ENCODE assay signal across 33 cellular contexts in genomic region chr22:22897036-22897435, GRCh38. TPM values are rescaled to one million over a fixed set of nuclear protein-coding genes. Genes with fewer than 3 reads are reported as not detected.
DNase-seq lines count a peak whose midpoint lies in the region; ATAC-seq, FAIRE-seq and TF ChIP-seq lines count a peak whose summit lies in the region.
"Had no signal": no experiment of that assay in that cellular context is flagged by ENCODE, and none has a peak within 500 bp of the region (broad histone marks: within the 10 kb centered on the region; RNA-seq: fewer than 3 reads in every experiment).

No MANE protein-coding gene starts in this region.

- peak; percentile 1 for DNase-seq in activated CD8-positive, alpha-beta memory T cell treated with anti-CD3 and anti-CD28 coated beads, Interleukin-2, amount 50 U/mL, for 4 hours
- DNase-seq in activated CD8-positive, alpha-beta memory T cell treated with anti-CD3 and anti-CD28 coated beads, Interleukin-2, amount 10 ng/mL, durations not matched to agents 7 days and 5 days = no peak
- DNase-seq in LHCN-M2 (ENCODE audit: low read depth) (peak; percentile 18), chondrocyte (ENCODE audit: low spot score) (peak; percentile 44), sigmoid colon (peak; percentile 3), urothelium cell line (ENCODE audit: low spot score) (no peak), SK-N-DZ (ENCODE audit: low spot score) (no peak)
- DNase-seq: 8988T; activated CD4-positive, alpha-beta T cell treated with anti-CD3 and anti-CD28 coated beads for 4 hours; activated gamma-delta T cell treated with Interleukin-2 at 50 U/mL for 16 hours; CD4-positive, CD25-positive, alpha-beta regulatory T cell; central memory CD4-positive, alpha-beta T cell; effector memory CD8-positive, alpha-beta T cell; KG1; mammary epithelial cell; MG63; NCI-H1105 treated with DMSO at 0.1 percent for 48 hours; NCI-H187 treated with DMSO at 0.1 percent for 48 hours; NCI-H2171; NCI-H510A; Right ventricle myocardium superior; stimulated activated naive CD4-positive, alpha-beta T cell had no signal

- intact Hi-C loops in sigmoid colon (cut with DNase I) = no loop called here

- H3K4me3 ChIP-seq in sigmoid colon = no peak overlapping the region
- H3K4me3 ChIP-seq: MG63, psoas muscle, suprapubic skin had no signal

- no peak for FAIRE-seq in urothelium cell line (lab: Jason Lieb, UNC)
- FAIRE-seq: D721Med had no signal

- no peaks in the 10 kb centered on the region for H3K9me3 ChIP-seq in sigmoid colon
- H3K9me3 ChIP-seq: MG63, neutrophil, psoas muscle, suprapubic skin had no signal

- H3K9me3 Mint-ChIP-seq in activated CD8-positive, alpha-beta memory T cell treated with anti-CD3 and anti-CD28 coated beads, Interleukin-2, amount 10 ng/mL, durations not matched to agents 7 days and 5 days (ENCODE audit: low read depth) = no peaks in the 10 kb centered on the region
- no peaks in the 10 kb centered on the region for H3K9me3 Mint-ChIP-seq in chondrocyte (ENCODE audit: low read depth)
- H3K9me3 Mint-ChIP-seq: effector memory CD8-positive, alpha-beta T cell had no signal

- no peak for ATAC-seq in activated CD8-positive, alpha-beta memory T cell treated with anti-CD3 and anti-CD28 coated beads, Interleukin-2, amount 10 ng/mL, durations not matched to agents 7 days and 5 days
- no peak for ATAC-seq in HG03280 (IDR thresholded peaks at IDR 0.05; ENCODE audit: unreplicated experiment)
- ATAC-seq: effector memory CD8-positive, alpha-beta T cell; left colon; psoas muscle had no signal

- H3K4me3 Mint-ChIP-seq in activated CD8-positive, alpha-beta memory T cell treated with anti-CD3 and anti-CD28 coated beads, Interleukin-2, amount 10 ng/mL, durations not matched to agents 7 days and 5 days = no peak overlapping the region
- no peak overlapping the region for H3K4me3 Mint-ChIP-seq in chondrocyte (ENCODE audit: unreplicated experiment)
- H3K4me3 Mint-ChIP-seq: CD4-positive, CD25-positive, alpha-beta regulatory T cell; effector memory CD8-positive, alpha-beta T cell had no signal

- H3K36me3 ChIP-seq in sigmoid colon = no peaks in the 10 kb centered on the region
- H3K36me3 ChIP-seq: MG63, neutrophil, suprapubic skin had no signal

- TF ChIP-seq POLR2A in sigmoid colon (IDR thresholded peaks at IDR 0.05) = no peak

- TF ChIP-seq CTCF in chondrocyte (IDR thresholded peaks at IDR 0.05) = no peak
- no peak for TF ChIP-seq CTCF in sigmoid colon (IDR thresholded peaks at IDR 0.05)

- CTCF ChIA-PET in activated CD8-positive, alpha-beta memory T cell treated with anti-CD3 and anti-CD28 coated beads, Interleukin-2, amount 10 ng/mL, durations not matched to agents 7 days and 5 days (lab: Charles Lee) = interaction anchor here (0.6 to 2.4 kb wide), 6 partner anchors 12 to 144 kb away, joined by 3 to 11 read pairs (median 4); no protein-coding TSS in a partner anchor

- no peak for TF ChIP-seq EP300 in sigmoid colon (IDR thresholded peaks at IDR 0.05)

- H3K27me3 ChIP-seq in sigmoid colon = peaks cover 0 to 14% (median 8%) of the 10 kb centered on the region in 3 donors
- H3K27me3 ChIP-seq: neutrophil had no signal

- H3K27ac Mint-ChIP-seq in activated CD8-positive, alpha-beta memory T cell treated with anti-CD3 and anti-CD28 coated beads, Interleukin-2, amount 10 ng/mL, durations not matched to agents 7 days and 5 days = no peak overlapping the region
- no peak overlapping the region for H3K27ac Mint-ChIP-seq in chondrocyte (ENCODE audit: unreplicated experiment)
- H3K27ac Mint-ChIP-seq: effector memory CD8-positive, alpha-beta T cell had no signal

- 87 to 93% methylated on average over 3 of the region's 3 CpGs for WGBS in sigmoid colon, 2 donors

- H3K4me1 Mint-ChIP-seq in activated CD8-positive, alpha-beta memory T cell treated with anti-CD3 and anti-CD28 coated beads, Interleukin-2, amount 10 ng/mL, durations not matched to agents 7 days and 5 days = no peaks in the 10 kb centered on the region
- H3K4me1 Mint-ChIP-seq in chondrocyte (ENCODE audit: low read depth) = no peaks in the 10 kb centered on the region
- H3K4me1 Mint-ChIP-seq: CD4-positive, CD25-positive, alpha-beta regulatory T cell had no signal

- H3K4me1 ChIP-seq in sigmoid colon = no peaks in the 10 kb centered on the region
- H3K4me1 ChIP-seq: psoas muscle, suprapubic skin had no signal

- H3K27me3 Mint-ChIP-seq in activated CD8-positive, alpha-beta memory T cell treated with anti-CD3 and anti-CD28 coated beads, Interleukin-2, amount 10 ng/mL, durations not matched to agents 7 days and 5 days = peaks cover 44% of the 10 kb centered on the region
- H3K27me3 Mint-ChIP-seq in chondrocyte (ENCODE audit: low read depth) = peaks cover 42% of the 10 kb centered on the region

- no peak overlapping the region for H3K27ac ChIP-seq in sigmoid colon
- H3K27ac ChIP-seq: HL-60, neutrophil, psoas muscle, suprapubic skin had no signal

- H3K36me3 Mint-ChIP-seq in activated CD8-positive, alpha-beta memory T cell treated with anti-CD3 and anti-CD28 coated beads, Interleukin-2, amount 10 ng/mL, durations not matched to agents 7 days and 5 days = no peaks in the 10 kb centered on the region
- no peaks in the 10 kb centered on the region for H3K36me3 Mint-ChIP-seq in chondrocyte (ENCODE audit: low read depth)
- H3K36me3 Mint-ChIP-seq: CD4-positive, CD25-positive, alpha-beta regulatory T cell had no signal

RNA-seq across cellular contexts. Expression of gene IGLL5, which starts 9.4 kb away (rescaled TPM):
- not detected for total RNA-seq in activated CD8-positive, alpha-beta memory T cell treated with anti-CD3 and anti-CD28 coated beads, Interleukin-2, amount 10 ng/mL, durations not matched to agents 7 days and 5 days
- total RNA-seq in LHCN-M2 (2014; rRNA removed) (not detected in 2 replicates), chondrocyte (not detected in 3 replicates), sigmoid colon (under 1 TPM in 1 of 4 donors, not detected in 3; 0.99 TPM)
- not detected for polyA plus RNA-seq in LHCN-M2 (2012)
- polyA plus RNA-seq in sigmoid colon = 10 to 100 TPM; 10.2 to 39.6 (median 18.3) TPM
- polyA plus RNA-seq in SK-N-DZ (2014; cell fraction: cytosol; rRNA removed) = not detected in 2 replicates
- not detected in 2 replicates for polyA plus RNA-seq in SK-N-DZ (2014; cell fraction: nucleus; rRNA removed)
- total RNA-seq: epithelial cell of proximal tubule; H4; mammary epithelial cell; Right ventricle myocardium superior; skeletal muscle tissue; suprapubic skin; T-helper 2 cell treated with Interferon-gamma antibody and Interleukin-4, amounts not matched to agents 100 ng/mL and 5 ng/mL, for 36 hours had no signal
- polyA plus RNA-seq: mammary epithelial cell had no signal

Comparison
In these comparisons a context has a peak if more than half of its experiments do, and no peak if none do; other contexts are left out.
1. DNase-seq: peak in activated CD8-positive, alpha-beta memory T cell treated with anti-CD3 and anti-CD28 coated beads, Interleukin-2, amount 50 U/mL, for 4 hours (single experiment), LHCN-M2 (single experiment), chondrocyte (single experiment) and sigmoid colon (single experiment); none in activated CD8-positive, alpha-beta memory T cell treated with anti-CD3 and anti-CD28 coated beads, Interleukin-2, amount 10 ng/mL, durations not matched to agents 7 days and 5 days (single experiment), urothelium cell line (single experiment) and SK-N-DZ (single experiment).